ENCODE assay signal across 20 cellular contexts in genomic region chr18:22964116-22964515, GRCh38. TPM values are rescaled to one million over a fixed set of nuclear protein-coding genes. Genes with fewer than 3 reads are reported as not detected.
DNase-seq lines count a peak whose midpoint lies in the region; ATAC-seq, FAIRE-seq and TF ChIP-seq lines count a peak whose summit lies in the region.
"Had no signal": no experiment of that assay in that cellular context is flagged by ENCODE, and none has a peak within 500 bp of the region (broad histone marks: within the 10 kb centered on the region; RNA-seq: fewer than 3 reads in every experiment).

No MANE protein-coding gene starts in this region.

- H3K56ac ChIP-seq in H9 (ENCODE audit: insufficient read length, low read depth, low read length), result no peak overlapping the region

- 67% methylated on average over 3 of the region's 3 CpGs for WGBS in SK-N-SH (ENCODE audit: low lambda C conversion rate)
- WGBS in H9 (ENCODE audit: extremely low coverage, insufficient read length, low lambda C conversion rate), result no CpG with 5 or more reads among the region's 3 CpGs
- 94 to 96% methylated on average over 3 of the region's 3 CpGs for WGBS in sigmoid colon, 2 donors

- H3K9me2 ChIP-seq in SK-N-SH, result no peaks in the 10 kb centered on the region; the same call in 1 of the 2 replicates

- H3K79me2 ChIP-seq in SK-N-SH (ENCODE audit: insufficient read depth) (no peaks in the 10 kb centered on the region), H9 (ENCODE audit: insufficient read depth, low read length) (no peaks in the 10 kb centered on the region), osteoblast (ENCODE audit: insufficient read depth, low read length) (no peaks in the 10 kb centered on the region)

- H3K9me3 Mint-ChIP-seq in H9, result no peaks in the 10 kb centered on the region; a peak in 1 of 5 replicates
- H3K9me3 Mint-ChIP-seq: CD4-positive, CD25-positive, alpha-beta regulatory T cell had no signal

- peak overlapping the region in 2 of 3 experiments; percentile 35 to 44; a peak in 2 of 7 replicates for H3K27ac Mint-ChIP-seq in H9
- H3K27ac Mint-ChIP-seq: B cell; CD4-positive, CD25-positive, alpha-beta regulatory T cell had no signal

- H2BK120ac ChIP-seq in H9 (ENCODE audit: low read depth, low read length, poor library complexity, severe bottlenecking), result no peak overlapping the region

- no peak overlapping the region for H3K18ac ChIP-seq in H9 (ENCODE audit: insufficient read length, low read depth, low read length)

- no peaks in the 10 kb centered on the region for H4K20me1 ChIP-seq in SK-N-SH (ENCODE audit: insufficient read depth)
- H4K20me1 ChIP-seq in H9 (ENCODE audit: control insufficient read depth, insufficient read depth, insufficient read length), result no peaks in the 10 kb centered on the region
- no peaks in the 10 kb centered on the region for H4K20me1 ChIP-seq in osteoblast (ENCODE audit: insufficient read depth, low read length)

- H3K4me2 ChIP-seq in SK-N-SH, result no peak overlapping the region
- H3K4me2 ChIP-seq in H9 (ENCODE audit: insufficient read depth, insufficient read length, low read length), result no peak overlapping the region
- H3K4me2 ChIP-seq in osteoblast (ENCODE audit: insufficient read depth, low read length), result no peak overlapping the region

- no peak for TF ChIP-seq CTCF in SK-N-SH (IDR thresholded peaks at IDR 0.05)
- TF ChIP-seq CTCF in H9 (conservative IDR thresholded peaks at IDR 0.05), result no peak
- TF ChIP-seq CTCF in osteoblast (IDR thresholded peaks at IDR 0.05; ENCODE audit: extremely low read depth, low read depth, low read length), result no peak
- TF ChIP-seq CTCF in sigmoid colon (IDR thresholded peaks at IDR 0.05), result no peak
- no peak for TF ChIP-seq CTCF in mucosa of descending colon (IDR thresholded peaks at IDR 0.05)

- H3K27me3 Mint-ChIP-seq in H9 (ENCODE audit: low read depth), result no peaks in the 10 kb centered on the region
- H3K27me3 Mint-ChIP-seq: B cell; CD4-positive, CD25-positive, alpha-beta regulatory T cell had no signal

- H2AK5ac ChIP-seq in H9 (ENCODE audit: insufficient read length, low read length), result no peak overlapping the region

- FAIRE-seq in urothelium cell line (lab: Jason Lieb, UNC), result no peak

- no peak overlapping the region for H3K4me3 ChIP-seq in SK-N-SH (ENCODE audit: low read depth in 2 of 2, low read length in 1 of 2)
- H3K4me3 ChIP-seq in osteoblast (ENCODE audit: insufficient read depth, low read length), result no peak overlapping the region
- no peak overlapping the region for H3K4me3 ChIP-seq in sigmoid colon
- no peak overlapping the region for H3K4me3 ChIP-seq in mucosa of descending colon
- H3K4me3 ChIP-seq: HAP-1, SJCRH30 had no signal

- H2BK15ac ChIP-seq in H9 (ENCODE audit: low read depth, low read length), result no peak overlapping the region

- no peak for TF ChIP-seq POLR2A in sigmoid colon (IDR thresholded peaks at IDR 0.05)

- peaks cover 3 to 7% of the 10 kb centered on the region in 2 experiments for H3K36me3 ChIP-seq in SK-N-SH (replicated peaks in 1 of 2; ENCODE audit: control insufficient read depth in 1 of 2, insufficient read depth in 2 of 2, low read length in 1 of 2)
- no peaks in the 10 kb centered on the region for H3K36me3 ChIP-seq in osteoblast (ENCODE audit: insufficient read depth, low read length)
- H3K36me3 ChIP-seq in sigmoid colon, result no peaks in the 10 kb centered on the region
- H3K36me3 ChIP-seq in mucosa of descending colon (ENCODE audit: low read depth), result no peaks in the 10 kb centered on the region
- H3K36me3 ChIP-seq: HAP-1, SJCRH30 had no signal

- H2BK12ac ChIP-seq in H9 (ENCODE audit: insufficient read length, low read depth, low read length), result no peak overlapping the region

- H2BK20ac ChIP-seq in H9 (ENCODE audit: low read depth, low read length, poor library complexity, severe bottlenecking), result no peak overlapping the region

- H3K27me3 ChIP-seq in SK-N-SH (ENCODE audit: insufficient read depth) (no peaks in the 10 kb centered on the region), H9 (ENCODE audit: insufficient read depth, low read length) (no peaks in the 10 kb centered on the region), osteoblast (ENCODE audit: insufficient read depth, low read length) (no peaks in the 10 kb centered on the region), sigmoid colon (no peaks in the 10 kb centered on the region)
- H3K27me3 ChIP-seq: SJCRH30 had no signal

- no peak overlapping the region for H3K23ac ChIP-seq in H9 (ENCODE audit: insufficient read length, low read depth, low read length)

- H3K23me2 ChIP-seq in H9 (ENCODE audit: insufficient read length, low read depth, low read length, poor library complexity, severe bottlenecking), result no peaks in the 10 kb centered on the region

- DNase-seq in SK-N-SH, result no peak
- no peak for DNase-seq in H9
- DNase-seq in amniotic epithelial cell (ENCODE audit: low read depth), result peak; percentile 37
- DNase-seq in osteoblast (ENCODE audit: insufficient read length, low spot score, missing footprints), result peak; percentile 4
- no peak for DNase-seq in sigmoid colon
- no peak for DNase-seq in urothelium cell line (ENCODE audit: low spot score)
- DNase-seq in mucosa of descending colon, result no peak
- DNase-seq: DMS53, KG1, NCI-H1436, NCI-H2029, NCI-H2171 treated with DMSO at 0.1 percent for 48 hours, NCI-H774, PC-3, SJCRH30 had no signal

- peak overlapping the region; percentile 48; the same call in 1 of the 2 replicates for H2AFZ ChIP-seq in SK-N-SH (ENCODE audit: low read depth)
- no peak overlapping the region for H2AFZ ChIP-seq in H9 (ENCODE audit: low read length)
- no peak overlapping the region for H2AFZ ChIP-seq in osteoblast (ENCODE audit: low read length)

- H3K14ac ChIP-seq in H9 (ENCODE audit: insufficient read depth, low read length), result no peak overlapping the region

- POLR2A ChIA-PET in SK-N-SH (lab: Yijun Ruan, JAX), result no interaction called here

- no peak for TF ChIP-seq RAD21 in SK-N-SH (IDR thresholded peaks at IDR 0.05; ENCODE audit: low read length)

- no peak for ATAC-seq in SK-N-SH treated with all-trans-retinoic acid at 6 μM for 48 hours
- ATAC-seq in mucosa of descending colon, result no peak
- ATAC-seq: PC-3 had no signal

- H2BK5ac ChIP-seq in H9 (ENCODE audit: insufficient read length, low read length), result no peak overlapping the region

- H3K4ac ChIP-seq in H9 (ENCODE audit: low read depth, low read length), result no peak overlapping the region

- no peak overlapping the region for H3K4me3 Mint-ChIP-seq in H9
- H3K4me3 Mint-ChIP-seq: B cell; CD4-positive, CD25-positive, alpha-beta regulatory T cell had no signal

- H4K5ac ChIP-seq in H9 (ENCODE audit: insufficient read length, low read depth, low read length), result no peak overlapping the region

- H3K36me3 Mint-ChIP-seq in H9 (ENCODE audit: insufficient read depth in 1 of 3, low read depth in 3 of 3), result peaks cover 6 to 36% (median 19%) of the 10 kb centered on the region in 3 experiments

- peaks cover under 1% of the 10 kb centered on the region for H3F3A ChIP-seq in SK-N-SH (replicated peaks; ENCODE audit: insufficient read depth)

- H3K9ac ChIP-seq in SK-N-SH, result no peak overlapping the region
- H3K9ac ChIP-seq in H9 (ENCODE audit: extremely low read depth, insufficient read length, low read length), result no peak overlapping the region

- no peaks in the 10 kb centered on the region; a peak in 1 of 4 replicates for H3K4me1 ChIP-seq in SK-N-SH (ENCODE audit: control insufficient read depth in 1 of 2, insufficient read depth in 2 of 2, low read depth in 1 of 2, low read length in 1 of 2)
- no peaks in the 10 kb centered on the region for H3K4me1 ChIP-seq in H9 (ENCODE audit: insufficient read depth, low read length)
- H3K4me1 ChIP-seq in osteoblast (ENCODE audit: insufficient read depth, low read length), result no peaks in the 10 kb centered on the region
- H3K4me1 ChIP-seq in sigmoid colon, result no peaks in the 10 kb centered on the region
- H3K4me1 ChIP-seq in mucosa of descending colon (ENCODE audit: low read depth), result no peaks in the 10 kb centered on the region
- H3K4me1 ChIP-seq: SJCRH30 had no signal

- CTCF ChIA-PET in SK-N-SH (lab: Yijun Ruan, JAX), result interaction anchor here (1.1 to 1.3 kb wide), 2 partner anchors 11 to 19 kb away, joined by 3 to 5 read pairs; no protein-coding TSS in a partner anchor

- no peaks in the 10 kb centered on the region for H3K9me3 ChIP-seq in SK-N-SH
- H3K9me3 ChIP-seq in H9 (ENCODE audit: control insufficient read depth, low read depth, low read length), result no peaks in the 10 kb centered on the region
- H3K9me3 ChIP-seq in osteoblast (ENCODE audit: low read depth, low read length), result no peaks in the 10 kb centered on the region
- H3K9me3 ChIP-seq in sigmoid colon, result no peaks in the 10 kb centered on the region
- no peaks in the 10 kb centered on the region for H3K9me3 ChIP-seq in mucosa of descending colon
- H3K9me3 ChIP-seq: HAP-1, SJCRH30 had no signal

- H4K91ac ChIP-seq in H9 (ENCODE audit: insufficient read length, low read depth, low read length), result no peak overlapping the region

- no peak overlapping the region for H4K8ac ChIP-seq in H9 (replicated peaks; ENCODE audit: insufficient read length, low read depth, low read length)

- intact Hi-C loops in sigmoid colon (cut with DNase I) (no loop called here), mucosa of descending colon (cut with DNase I, micrococcal nuclease) (no loop called here)

- H3K79me1 ChIP-seq in H9 (ENCODE audit: insufficient read depth, low read depth, low read length, poor library complexity, severe bottlenecking), result peaks cover 3% of the 10 kb centered on the region

- peaks cover 4 to 7% of the 10 kb centered on the region in 2 experiments; a peak in 2 of 4 replicates for H3K4me1 Mint-ChIP-seq in H9
- H3K4me1 Mint-ChIP-seq: B cell had no signal

- H3T11ph ChIP-seq in H9 (ENCODE audit: low read length), result no peak overlapping the region

- TF ChIP-seq EP300 in SK-N-SH (IDR thresholded peaks at IDR 0.05; ENCODE audit: borderline replicate concordance in 1 of 2, low read depth in 1 of 2, low read length in 1 of 2) (no peak), sigmoid colon (IDR thresholded peaks at IDR 0.05) (no peak)

- H3K27ac ChIP-seq in SK-N-SH (ENCODE audit: low read depth in 2 of 2, low read length in 1 of 2) (peak overlapping the region in 1 of 2 experiments; percentile 12; a peak in 1 of 4 replicates), H9 (ENCODE audit: insufficient read length, low read depth, low read length) (no peak overlapping the region), osteoblast (ENCODE audit: low read depth, low read length) (no peak overlapping the region), sigmoid colon (no peak overlapping the region)
- H3K27ac ChIP-seq: 22Rv1, SJCRH30 had no signal

TF ChIP-seq in SK-N-SH, 30 proteins besides CTCF, POLR2A, EP300 and RAD21 (continues in another document):
- no peak for TF ChIP-seq YY1 (IDR thresholded peaks at IDR 0.05; ENCODE audit: low read depth)
- no peak for TF ChIP-seq GATA2 (CRISPR knock-in tag; IDR thresholded peaks at IDR 0.05)

TF ChIP-seq in SK-N-SH treated with all-trans-retinoic acid at 6 μM for 48 hours, 23 proteins besides CTCF, POLR2A, EP300 and RAD21 (continues in another document):
- TF ChIP-seq BACH2 (CRISPR knock-in tag; IDR thresholded peaks at IDR 0.05; ENCODE audit: borderline replicate concordance), result no peak
- TF ChIP-seq CSDC2 (CRISPR knock-in tag; IDR thresholded peaks at IDR 0.05), result no peak

RNA-seq across cellular contexts. Expression of gene RBBP8, which starts 31.0 kb away (rescaled TPM):
- polyA plus RNA-seq in SK-N-SH (2012; rRNA removed), result 9.6 and 11.5 TPM in 2 replicates
- polyA plus RNA-seq in SK-N-SH (2012; cell fraction: cytosol; rRNA removed), result 15.4 and 20.1 TPM in 2 replicates
- polyA plus RNA-seq in SK-N-SH (2012; cell fraction: nucleus; rRNA removed), result 4.4 and 7.9 TPM in 2 replicates
- 65.2 and 72.5 TPM in 2 replicates for total RNA-seq in H9 (2021)
- total RNA-seq in osteoblast, result 40.2 and 48.9 TPM in 2 replicates
- 10 to 100 TPM; 10.3 to 22.7 (median 14.7) TPM for total RNA-seq in sigmoid colon
- 10 to 100 TPM; 23.3 to 30.7 (median 23.4) TPM for polyA plus RNA-seq in sigmoid colon
- total RNA-seq in mucosa of descending colon, result 10 to 100 TPM; 18.5 to 21.4 (median 20.1) TPM

Comparison
In these comparisons a context has a peak if more than half of its experiments do, and no peak if none do; other contexts are left out.
1. DNase-seq: peak in amniotic epithelial cell (single experiment) and osteoblast (single experiment); none in SK-N-SH (single experiment), H9 (single experiment), sigmoid colon (single experiment), urothelium cell line (single experiment) and mucosa of descending colon (0 of 3).